Comparison of ENCODE assay signal across 9 cellular contexts in genomic region chr3:48194446-48195071, GRCh38. TPM values are rescaled to one million over a fixed set of nuclear protein-coding genes. Genes with fewer than 3 reads are reported as not detected.
DNase-seq lines count a peak whose midpoint lies in the region; ATAC-seq and TF ChIP-seq lines count a peak whose summit lies in the region.
"Had no signal": no experiment of that assay in that cellular context is flagged by ENCODE, and none has a peak within 500 bp of the region (broad histone marks: within the 10 kb centered on the region; RNA-seq: fewer than 3 reads in every experiment).

No MANE protein-coding gene starts in this region.

- no peaks in the 10 kb centered on the region for H3K79me1 ChIP-seq in H9 (ENCODE audit: insufficient read depth, low read depth, low read length, poor library complexity, severe bottlenecking)

- H4K91ac ChIP-seq in H9 (ENCODE audit: insufficient read length, low read depth, low read length) = no peak overlapping the region

- peaks cover 3% of the 10 kb centered on the region; the same call in 1 of the 2 replicates for H3K27me3 Mint-ChIP-seq in H9 (ENCODE audit: low read depth)

- no peak overlapping the region for H2AK5ac ChIP-seq in H9 (ENCODE audit: insufficient read length, low read length)

- H4K8ac ChIP-seq in H9 (replicated peaks; ENCODE audit: insufficient read length, low read depth, low read length) = no peak overlapping the region

- TF ChIP-seq POLR2A in gastrocnemius medialis (IDR thresholded peaks at IDR 0.05) = no peak

- H3K36me3 Mint-ChIP-seq in H9 (ENCODE audit: insufficient read depth in 1 of 3, low read depth in 3 of 3) = no peaks in the 10 kb centered on the region; a peak in 1 of 7 replicates

- H3K9ac ChIP-seq in H9 (ENCODE audit: extremely low read depth, insufficient read length, low read length) = no peak overlapping the region

- H3K9me3 ChIP-seq in H9 (ENCODE audit: control insufficient read depth, low read depth, low read length) (no peaks in the 10 kb centered on the region), ascending aorta (no peaks in the 10 kb centered on the region), gastrocnemius medialis (no peaks in the 10 kb centered on the region)

- H4K5ac ChIP-seq in H9 (ENCODE audit: insufficient read length, low read depth, low read length) = no peak overlapping the region

- H2BK120ac ChIP-seq in H9 (ENCODE audit: low read depth, low read length, poor library complexity, severe bottlenecking) = no peak overlapping the region

- in situ Hi-C loops in gastrocnemius medialis (cut with MboI; ENCODE audit: low sequenced_read_pairs in 4 of 4) = no loop called here

- H3K9me3 Mint-ChIP-seq in H9 = no peaks in the 10 kb centered on the region; a peak in 1 of 5 replicates
- H3K9me3 Mint-ChIP-seq: T-helper 1 cell treated with Interleukin-12 subunit alpha and Interleukin-12 subunit beta and Interleukin-4 antibody, amounts not matched to agents 30 μg/mL and 1 μg/mL, for 36 hours had no signal

- H3K27me3 ChIP-seq in H9 (ENCODE audit: insufficient read depth, low read length) (no peaks in the 10 kb centered on the region), ascending aorta (no peaks in the 10 kb centered on the region), gastrocnemius medialis (no peaks in the 10 kb centered on the region)

- H3K27ac ChIP-seq in H9 (ENCODE audit: insufficient read length, low read depth, low read length) = no peak overlapping the region
- H3K27ac ChIP-seq in ascending aorta = no peak overlapping the region
- no peak overlapping the region for H3K27ac ChIP-seq in gastrocnemius medialis

- H2BK15ac ChIP-seq in H9 (ENCODE audit: low read depth, low read length) = no peak overlapping the region

- H2AFZ ChIP-seq in H9 (ENCODE audit: low read length) = peak overlapping the region; percentile 34

- H3K4me1 ChIP-seq in H9 (ENCODE audit: insufficient read depth, low read length) (peaks cover 2% of the 10 kb centered on the region; the same call in 1 of the 2 replicates), ascending aorta (no peaks in the 10 kb centered on the region), gastrocnemius medialis (no peaks in the 10 kb centered on the region)

- no peaks in the 10 kb centered on the region for H3K79me2 ChIP-seq in H9 (ENCODE audit: insufficient read depth, low read length)

- TF ChIP-seq CTCF in H9 (conservative IDR thresholded peaks at IDR 0.05) = peak; percentile 92
- peak; percentile 55 to 77 (median 61) for TF ChIP-seq CTCF in ascending aorta (IDR thresholded peaks at IDR 0.05)
- TF ChIP-seq CTCF in gastrocnemius medialis (IDR thresholded peaks at IDR 0.05 in 4 of 5, conservative IDR thresholded peaks at IDR 0.05 in 1 of 5) = peak in 4 of 5 experiments; percentile 13 to 56 (median 40)

- DNase-seq in COLO668 (lab: John Stamatoyannopoulos, UW; ENCODE audit: unreplicated experiment) (peak; percentile 48), H9 (peak; percentile 84), NCI-H69 (lab: John Stamatoyannopoulos, UW) (peak; percentile 73), ascending aorta (ENCODE audit: low spot score in 2 of 2) (no peak), hepatic stellate cell (ENCODE audit: low spot score) (peak; percentile 81), gastrocnemius medialis (no peak), GM19238 (ENCODE audit: insufficient read length, low spot score) (no peak)

- no peak overlapping the region for H3T11ph ChIP-seq in H9 (ENCODE audit: low read length)

- no CpG with 5 or more reads among the region's 9 CpGs for WGBS in H9 (ENCODE audit: extremely low coverage, insufficient read length, low lambda C conversion rate)

- no peak overlapping the region for H2BK12ac ChIP-seq in H9 (ENCODE audit: insufficient read length, low read depth, low read length)

- H4K20me1 ChIP-seq in H9 (ENCODE audit: control insufficient read depth, insufficient read depth, insufficient read length) = no peaks in the 10 kb centered on the region

- no peaks in the 10 kb centered on the region for H3K23me2 ChIP-seq in H9 (ENCODE audit: insufficient read length, low read depth, low read length, poor library complexity, severe bottlenecking)

- H3K4me3 Mint-ChIP-seq in H9 = no peak overlapping the region; a peak in 1 of 5 replicates
- H3K4me3 Mint-ChIP-seq: T-helper 1 cell treated with Interleukin-12 subunit alpha and Interleukin-12 subunit beta and Interleukin-4 antibody, amounts not matched to agents 30 μg/mL and 1 μg/mL, for 36 hours had no signal

- no peak overlapping the region for H2BK20ac ChIP-seq in H9 (ENCODE audit: low read depth, low read length, poor library complexity, severe bottlenecking)

- no peak overlapping the region for H3K4ac ChIP-seq in H9 (ENCODE audit: low read depth, low read length)

- H3K23ac ChIP-seq in H9 (ENCODE audit: insufficient read length, low read depth, low read length) = no peak overlapping the region

- no peak overlapping the region for H3K4me2 ChIP-seq in H9 (ENCODE audit: insufficient read depth, insufficient read length, low read length)

- no peak overlapping the region for H3K18ac ChIP-seq in H9 (ENCODE audit: insufficient read length, low read depth, low read length)

- H3K4me3 ChIP-seq in ascending aorta = no peak overlapping the region
- H3K4me3 ChIP-seq in gastrocnemius medialis = no peak overlapping the region

- H3K56ac ChIP-seq in H9 (ENCODE audit: insufficient read length, low read depth, low read length) = no peak overlapping the region

- intact Hi-C loops in ascending aorta (cut with DNase I) = no loop called here
- intact Hi-C loops in gastrocnemius medialis (cut with DNase I; ENCODE audit: low total_unique reads) = no loop called here

- no peak overlapping the region for H2BK5ac ChIP-seq in H9 (ENCODE audit: insufficient read length, low read length)

- no peak overlapping the region for H3K14ac ChIP-seq in H9 (ENCODE audit: insufficient read depth, low read length)

- H3K36me3 ChIP-seq in ascending aorta (no peaks in the 10 kb centered on the region), gastrocnemius medialis (no peaks in the 10 kb centered on the region)

- H3K27ac Mint-ChIP-seq in H9 = no peak overlapping the region
- H3K27ac Mint-ChIP-seq: T-helper 1 cell treated with Interleukin-12 subunit alpha and Interleukin-12 subunit beta and Interleukin-4 antibody, amounts not matched to agents 30 μg/mL and 1 μg/mL, for 36 hours had no signal

- ATAC-seq in gastrocnemius medialis (peak; percentile 34 to 71), HG03159 (IDR thresholded peaks at IDR 0.05; ENCODE audit: unreplicated experiment) (no peak)

- H3K4me1 Mint-ChIP-seq in H9 = peaks cover 33 to 35% of the 10 kb centered on the region in 2 experiments

RNA-seq across cellular contexts. Expression of gene CDC25A, which starts 6.3 kb away (rescaled TPM):
- total RNA-seq in H9 (2021) (83.3 and 84.5 TPM in 2 replicates), ascending aorta (not detected), gastrocnemius medialis (1 to 10 TPM in 1 of 4 donors, under 1 TPM in 1, not detected in 2; 0.73 to 2.3 TPM)

RNA-seq across cellular contexts. Expression of gene CAMP, which starts 28.7 kb away (rescaled TPM):
- total RNA-seq in H9 (2021) = not detected in 2 replicates
- total RNA-seq in ascending aorta = not detected
- not detected for total RNA-seq in gastrocnemius medialis

RNA-seq across cellular contexts. Expression of gene ZNF589, which starts 46.3 kb away (rescaled TPM):
- total RNA-seq in H9 (2021) (86.0 and 88.2 TPM in 2 replicates), ascending aorta (3.7 TPM), gastrocnemius medialis (1 to 10 TPM; 1.1 to 9.6 (median 3.0) TPM)

Comparison
In these comparisons a context has a peak if more than half of its experiments do, and no peak if none do; other contexts are left out.
1. DNase-seq: peak in COLO668 (single experiment), H9 (single experiment), NCI-H69 (single experiment) and hepatic stellate cell (single experiment); none in ascending aorta (0 of 2), gastrocnemius medialis (0 of 2) and GM19238 (single experiment).
2. CTCF ChIP-seq: peak in every context shown above with its lines; median percentile 92 in H9; 61 in ascending aorta; 40 in gastrocnemius medialis.
3. RNA of gene CDC25A, which starts 6.3 kb away (total RNA-seq): 83.3 to 84.5 TPM in H9; 0.73 to 2.3 TPM in gastrocnemius medialis and not detected in ascending aorta (single experiment); every median in the first group is over 10 times any median in the second.